ENCODE assay signal across 18 cellular contexts in the genomic region with DNA sequence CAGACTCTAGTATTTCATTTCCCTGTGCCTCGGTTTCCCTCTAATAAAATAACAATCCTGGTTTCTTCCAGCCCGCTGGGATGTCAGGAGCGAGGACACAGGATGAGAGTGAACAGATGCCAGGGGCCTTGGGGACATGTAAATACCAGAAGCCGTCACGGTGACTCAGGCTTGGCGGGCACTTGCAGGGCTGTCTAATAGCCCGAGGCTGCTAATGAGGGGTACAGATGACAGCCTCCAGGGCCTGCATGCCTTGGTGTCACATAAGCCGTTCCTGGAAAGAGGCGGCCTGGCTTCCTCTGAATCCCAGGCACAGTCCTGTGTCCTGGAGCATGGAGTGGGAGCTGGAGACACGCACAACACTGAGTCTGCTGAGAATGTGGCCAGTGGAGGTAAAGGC. TPM values are rescaled to one million over a fixed set of nuclear protein-coding genes. Genes with fewer than 3 reads are reported as not detected.
DNase-seq lines count a peak whose midpoint lies in the region; ATAC-seq, FAIRE-seq and TF ChIP-seq lines count a peak whose summit lies in the region.
"Had no signal": no experiment of that assay in that cellular context is flagged by ENCODE, and none has a peak within 500 bp of the region (broad histone marks: within the 10 kb centered on the region; RNA-seq: fewer than 3 reads in every experiment).

No MANE protein-coding gene starts in this region.

- TF ChIP-seq CTCF in coronary artery (IDR thresholded peaks at IDR 0.05) (no peak), HepG2 (CRISPR knock-in tag; IDR thresholded peaks at IDR 0.05) (no peak), stomach (IDR thresholded peaks at IDR 0.05) (no peak), upper lobe of left lung (IDR thresholded peaks at IDR 0.05) (no peak), nephron progenitor cell (IDR thresholded peaks at IDR 0.05) (no peak)

- no peak for FAIRE-seq in HepG2 (lab: Jason Lieb, UNC)
- FAIRE-seq: colon had no signal

- POLR2A ChIA-PET in HepG2 (lab: Yijun Ruan, JAX): interaction anchor here (1.6 kb wide), 1 partner anchor 11 kb away, joined by 4 read pairs; no protein-coding TSS in a partner anchor

- no peak overlapping the region for H3K4me2 ChIP-seq in HepG2 (ENCODE audit: low read depth, low read length)
- H3K4me2 ChIP-seq: PC-9 had no signal

- H3K27me3 ChIP-seq in HepG2 (ENCODE audit: control insufficient read depth in 1 of 2, insufficient read depth in 2 of 2, low read length in 2 of 2) (no peaks in the 10 kb centered on the region), stomach (no peaks in the 10 kb centered on the region), upper lobe of left lung (no peaks in the 10 kb centered on the region)

- H3K79me2 ChIP-seq in HepG2 (ENCODE audit: insufficient read depth, low read length): no peaks in the 10 kb centered on the region

- CTCF ChIA-PET in HepG2 (lab: Yijun Ruan, JAX; ENCODE audit: low intra/inter-chr PET ratio, low total read pairs): no interaction called here

- no peaks in the 10 kb centered on the region for H3K36me3 Mint-ChIP-seq in nephron progenitor cell (ENCODE audit: low read depth)

- H3K36me3 ChIP-seq in HepG2 (replicated peaks in 1 of 2; ENCODE audit: control insufficient read depth in 1 of 2, insufficient read depth in 2 of 2, low read length in 2 of 2): peaks cover 11 to 12% of the 10 kb centered on the region in 2 experiments; a peak in 4 of 5 replicates
- peaks cover 33 to 61% (median 53%) of the 10 kb centered on the region in 4 donors for H3K36me3 ChIP-seq in stomach
- peaks cover 23 to 60% (median 46%) of the 10 kb centered on the region in 4 donors for H3K36me3 ChIP-seq in upper lobe of left lung

- no peak for ATAC-seq in HepG2
- no peak for ATAC-seq in HG03135 (IDR thresholded peaks at IDR 0.05; ENCODE audit: unreplicated experiment)
- no peak for ATAC-seq in upper lobe of left lung (ENCODE audit: low FRiP score in 2 of 2)
- ATAC-seq: activated naive CD8-positive, alpha-beta T cell treated with anti-CD3 and anti-CD28 coated beads, Interleukin-2, amount 50 U/mL, for 24 hours; natural killer cell had no signal

- no peaks in the 10 kb centered on the region for H3K9me3 Mint-ChIP-seq in nephron progenitor cell
- H3K9me3 Mint-ChIP-seq: activated naive CD8-positive, alpha-beta T cell treated with anti-CD3 and anti-CD28 coated beads, Interleukin-2, amount 50 U/mL, for 24 hours; H9; natural killer cell had no signal

- peaks cover 64% of the 10 kb centered on the region for H3K4me1 Mint-ChIP-seq in nephron progenitor cell
- H3K4me1 Mint-ChIP-seq: activated naive CD8-positive, alpha-beta T cell treated with anti-CD3 and anti-CD28 coated beads, Interleukin-2, amount 50 U/mL, for 24 hours had no signal

- H3K27ac ChIP-seq in coronary artery (peak overlapping the region in 1 of 2 donors; percentile 5), HepG2 (ENCODE audit: extremely low read length, insufficient read depth, low read length) (no peak overlapping the region), stomach (peak overlapping the region in 3 of 5 donors; percentile 89 to 97 (median 94)), upper lobe of left lung (no peak overlapping the region)
- H3K27ac ChIP-seq: PC-9 had no signal

- H3K9ac ChIP-seq in HepG2 (ENCODE audit: insufficient read depth, low read depth, low read length): peak overlapping the region; percentile 18

- H3K9me3 ChIP-seq in HepG2 (ENCODE audit: low read length) (no peaks in the 10 kb centered on the region), stomach (no peaks in the 10 kb centered on the region), upper lobe of left lung (no peaks in the 10 kb centered on the region)

- H3K4me3 ChIP-seq in coronary artery: no peak overlapping the region
- no peak overlapping the region for H3K4me3 ChIP-seq in HepG2 (replicated peaks in 1 of 3; ENCODE audit: insufficient read depth in 1 of 3, low read depth in 2 of 3, low read length in 3 of 3)
- H3K4me3 ChIP-seq in stomach: no peak overlapping the region
- H3K4me3 ChIP-seq in upper lobe of left lung: no peak overlapping the region
- H3K4me3 ChIP-seq: PC-9 had no signal

- TF ChIP-seq RAD21 in HepG2 (CRISPR knock-in tag; IDR thresholded peaks at IDR 0.05): no peak

- no peak for TF ChIP-seq POLR2A in HepG2 (IDR thresholded peaks at IDR 0.05; ENCODE audit: insufficient read depth in 1 of 2, low read depth in 2 of 2, low read length in 2 of 2)
- no peak for TF ChIP-seq POLR2A in stomach (IDR thresholded peaks at IDR 0.05)
- TF ChIP-seq POLR2A in upper lobe of left lung (IDR thresholded peaks at IDR 0.05): no peak

- H2AFZ ChIP-seq in HepG2 (ENCODE audit: low read length): no peak overlapping the region
- H2AFZ ChIP-seq: PC-9 had no signal

- peaks cover 3% of the 10 kb centered on the region for H3K27me3 Mint-ChIP-seq in nephron progenitor cell (ENCODE audit: low read depth, poor library complexity)
- H3K27me3 Mint-ChIP-seq: activated naive CD8-positive, alpha-beta T cell treated with anti-CD3 and anti-CD28 coated beads, Interleukin-2, amount 50 U/mL, for 24 hours had no signal

- in situ Hi-C loops in HepG2 (cut with HindIII; ENCODE audit: extremely low pct_ligation_motif_present, low pct_unique_long_range_greater_than_20kb): no loop called here

- DNase-seq in NCI-H524 (lab: John Stamatoyannopoulos, UW): peak; percentile 89 to 96
- DNase-seq in coronary artery (ENCODE audit: low spot score): peak; percentile 61
- no peak for DNase-seq in HepG2 (ENCODE audit: low spot score)
- no peak for DNase-seq in stomach
- DNase-seq in upper lobe of left lung: no peak
- DNase-seq in nephron progenitor cell: no peak
- DNase-seq in stimulated activated CD4-positive, alpha-beta T cell treated with anti-CD3 and anti-CD28 coated beads, Interleukin-4, amount 100 ng/mL, for 24 hours: no peak
- DNase-seq: activated CD4-positive, CD25-positive, alpha-beta regulatory T cell treated with anti-CD3 and anti-CD28 coated beads, Interleukin-2, amount 50 U/mL, for 72 hours; activated naive CD8-positive, alpha-beta T cell treated with anti-CD3 and anti-CD28 coated beads, Interleukin-2, amount 50 U/mL, for 24 hours; DND-41; H9; hypothalamus; natural killer cell; NCI-H1092 treated with DMSO at 0.1 percent for 48 hours had no signal

- H3K4me3 Mint-ChIP-seq in nephron progenitor cell: no peak overlapping the region
- H3K4me3 Mint-ChIP-seq: activated naive CD8-positive, alpha-beta T cell treated with anti-CD3 and anti-CD28 coated beads, Interleukin-2, amount 50 U/mL, for 24 hours; H9; natural killer cell had no signal

- no TSS peak for BruUV-seq in HepG2 (replicated peaks; lab: Mats Ljungman, UMichigan)

- 81% methylated on average over 10 of the region's 10 CpGs for WGBS in HepG2 (ENCODE audit: low lambda C conversion rate)
- 78 to 90% (median 87%) methylated on average over 10 of the region's 10 CpGs for WGBS in stomach, 5 donors
- 84 to 85% methylated on average over 10 of the region's 10 CpGs for WGBS in upper lobe of left lung, 2 donors

- peaks cover 28% of the 10 kb centered on the region for H3K4me1 ChIP-seq in HepG2 (ENCODE audit: insufficient read depth, low read length)
- peaks cover 47 to 70% (median 58%) of the 10 kb centered on the region in 4 donors for H3K4me1 ChIP-seq in stomach
- peaks cover 16 to 34% (median 31%) of the 10 kb centered on the region in 4 donors for H3K4me1 ChIP-seq in upper lobe of left lung

- H3K27ac Mint-ChIP-seq in nephron progenitor cell: no peak overlapping the region
- H3K27ac Mint-ChIP-seq: activated naive CD8-positive, alpha-beta T cell treated with anti-CD3 and anti-CD28 coated beads, Interleukin-2, amount 50 U/mL, for 24 hours; H9; natural killer cell had no signal

- no peaks in the 10 kb centered on the region for H4K20me1 ChIP-seq in HepG2 (ENCODE audit: insufficient read depth, low read length)

- no peak for TF ChIP-seq EP300 in HepG2 (IDR thresholded peaks at IDR 0.05; ENCODE audit: low read depth in 2 of 2, low read length in 2 of 2)
- no peak for TF ChIP-seq EP300 in HepG2 (CRISPR knock-in tag; IDR thresholded peaks at IDR 0.05; ENCODE audit: borderline replicate concordance)
- TF ChIP-seq EP300 in stomach (IDR thresholded peaks at IDR 0.05): peak; percentile 87
- TF ChIP-seq EP300 in upper lobe of left lung (IDR thresholded peaks at IDR 0.05): no peak

- intact Hi-C loops in HepG2 (cut with micrococcal nuclease; ENCODE audit: unreplicated experiment) (no loop called here), stomach (cut with DNase I; ENCODE audit: low total_unique reads) (no loop called here)

RNA-seq across cellular contexts. Expression of a gene that starts 28.2 kb away (rescaled TPM):
- total RNA-seq in HepG2 (2016; rRNA removed; fragmentation: Illumina TruSeq; extraction: Trizol) (22.0 and 22.8 TPM in 2 replicates), stomach (100 to 1,000 TPM in 1 of 5 donors, 10 to 100 TPM in 4; 13.8 to 105 (median 22.5) TPM), upper lobe of left lung (10 to 100 TPM; 41.0 to 45.8 (median 42.7) TPM)
- total RNA-seq in HepG2 (2016; cell fraction: cytosol; rRNA removed; fragmentation: Illumina TruSeq; extraction: Trizol; ENCODE audit: low read depth): 4.7 and 4.9 TPM in 2 replicates
- total RNA-seq in HepG2 (2016; cell fraction: insoluble cytoplasmic fraction; rRNA removed; fragmentation: Illumina TruSeq; extraction: Trizol): 18.5 and 23.5 TPM in 2 replicates
- total RNA-seq in HepG2 (2016; cell fraction: membrane; rRNA removed; fragmentation: Illumina TruSeq; extraction: Trizol): 12.9 and 13.2 TPM in 2 replicates
- total RNA-seq in HepG2 (2016; cell fraction: nucleus; rRNA removed; fragmentation: Illumina TruSeq; extraction: Trizol): 16.8 and 19.0 TPM in 2 replicates
- polyA plus RNA-seq in HepG2 (2011; rRNA removed) (15.2 and 17.3 TPM in 2 replicates), stomach (10 to 100 TPM; 20.6 to 25.2 (median 24.1) TPM)
- 9.2 and 11.9 TPM in 2 replicates for polyA plus RNA-seq in HepG2 (2011; cell fraction: cytosol; rRNA removed)
- polyA plus RNA-seq in HepG2 (2011; cell fraction: nucleus; rRNA removed): 20.1 and 23.4 TPM in 2 replicates
- polyA plus RNA-seq in HepG2 (2012): 13.4 and 14.5 TPM in 2 replicates
- 5.3 and 5.4 TPM in 2 replicates for polyA plus RNA-seq in HepG2 (2016; cell fraction: cytosol; fragmentation: Illumina TruSeq; extraction: Trizol; ENCODE audit: low read depth)
- polyA plus RNA-seq in HepG2 (2016; cell fraction: insoluble cytoplasmic fraction; fragmentation: Illumina TruSeq; extraction: Trizol; ENCODE audit: low read depth): 19.1 and 22.3 TPM in 2 replicates
- polyA plus RNA-seq in HepG2 (2016; cell fraction: membrane; fragmentation: Illumina TruSeq; extraction: Trizol; ENCODE audit: low read depth): 8.7 and 10.7 TPM in 2 replicates
- polyA plus RNA-seq in HepG2 (2016; cell fraction: nucleus; fragmentation: Illumina TruSeq; extraction: Trizol; ENCODE audit: insufficient read depth, low read depth): 19.4 and 22.9 TPM in 2 replicates
- 14.3 and 29.5 TPM in 2 replicates for polyA minus RNA-seq in HepG2 (2011; rRNA and poly(A)+ RNA removed; ENCODE audit: low replicate concordance)
- 11.9 and 13.8 TPM in 2 replicates for polyA minus RNA-seq in HepG2 (2011; cell fraction: cytosol; rRNA and poly(A)+ RNA removed)
- 28.6 and 28.8 TPM in 2 replicates for polyA minus RNA-seq in HepG2 (2011; cell fraction: nucleus; rRNA and poly(A)+ RNA removed)

RNA-seq across cellular contexts. Expression of a gene that starts 44.2 kb away (rescaled TPM):
- total RNA-seq in HepG2 (2016; rRNA removed; fragmentation: Illumina TruSeq; extraction: Trizol) (10.2 and 15.0 TPM in 2 replicates), stomach (1 to 10 TPM in 1 of 5 donors, under 1 TPM in 2, not detected in 2; 0.37 to 1.3 (median 0.45) TPM), upper lobe of left lung (1 to 10 TPM in 1 of 6 donors, under 1 TPM in 5; under 0.01 to 1.8 (median 0.44) TPM)
- total RNA-seq in HepG2 (2016; cell fraction: cytosol; rRNA removed; fragmentation: Illumina TruSeq; extraction: Trizol; ENCODE audit: low read depth): 1.6 and 1.8 TPM in 2 replicates
- total RNA-seq in HepG2 (2016; cell fraction: insoluble cytoplasmic fraction; rRNA removed; fragmentation: Illumina TruSeq; extraction: Trizol): 9.2 and 15.1 TPM in 2 replicates
- 5.3 and 5.6 TPM in 2 replicates for total RNA-seq in HepG2 (2016; cell fraction: membrane; rRNA removed; fragmentation: Illumina TruSeq; extraction: Trizol)
- total RNA-seq in HepG2 (2016; cell fraction: nucleus; rRNA removed; fragmentation: Illumina TruSeq; extraction: Trizol): 16.7 and 18.1 TPM in 2 replicates
- polyA plus RNA-seq in HepG2 (2011; rRNA removed) (1.6 and 3.0 TPM in 2 replicates), stomach (under 1 TPM in 2 of 3 donors, not detected in 1; 0.10 to 0.12 TPM)
- 1.5 and 1.9 TPM in 2 replicates for polyA plus RNA-seq in HepG2 (2011; cell fraction: cytosol; rRNA removed)
- polyA plus RNA-seq in HepG2 (2011; cell fraction: nucleus; rRNA removed): 6.3 and 9.6 TPM in 2 replicates
- polyA plus RNA-seq in HepG2 (2012): 4.5 and 5.8 TPM in 2 replicates
- polyA plus RNA-seq in HepG2 (2016; cell fraction: cytosol; fragmentation: Illumina TruSeq; extraction: Trizol; ENCODE audit: low read depth): 0.75 and 0.80 TPM in 2 replicates
- polyA plus RNA-seq in HepG2 (2016; cell fraction: insoluble cytoplasmic fraction; fragmentation: Illumina TruSeq; extraction: Trizol; ENCODE audit: low read depth): 5.6 and 5.9 TPM in 2 replicates
- polyA plus RNA-seq in HepG2 (2016; cell fraction: membrane; fragmentation: Illumina TruSeq; extraction: Trizol; ENCODE audit: low read depth): 2.3 and 2.7 TPM in 2 replicates
- polyA plus RNA-seq in HepG2 (2016; cell fraction: nucleus; fragmentation: Illumina TruSeq; extraction: Trizol; ENCODE audit: insufficient read depth, low read depth): 19.8 and 21.2 TPM in 2 replicates
- 5.0 TPM in 1 of 2 replicates, not detected in the other for polyA minus RNA-seq in HepG2 (2011; rRNA and poly(A)+ RNA removed; ENCODE audit: low replicate concordance)
- polyA minus RNA-seq in HepG2 (2011; cell fraction: cytosol; rRNA and poly(A)+ RNA removed): 2.5 and 4.1 TPM in 2 replicates
- 2.4 and 4.5 TPM in 2 replicates for polyA minus RNA-seq in HepG2 (2011; cell fraction: nucleus; rRNA and poly(A)+ RNA removed)
- total RNA-seq: T-helper 1 cell treated with Interleukin-12 subunit alpha and Interleukin-12 subunit beta and Interleukin-4 antibody, amounts not matched to agents 30 ng/mL and 1 ng/mL, for 36 hours had no signal

Comparison
In these comparisons a context has a peak if more than half of its experiments do, and no peak if none do; other contexts are left out.
1. DNase-seq: peak in NCI-H524 (2 of 2) and coronary artery (single experiment); none in HepG2 (single experiment), stomach (single experiment), upper lobe of left lung (0 of 2), nephron progenitor cell (single experiment) and stimulated activated CD4-positive, alpha-beta T cell treated with anti-CD3 and anti-CD28 coated beads, Interleukin-4, amount 100 ng/mL, for 24 hours (single experiment).
2. H3K27ac ChIP-seq: peak in stomach (3 of 5); none in HepG2 (single experiment) and upper lobe of left lung (0 of 4).